8 cellular contexts compared by ENCODE assay signal in the genomic region with DNA sequence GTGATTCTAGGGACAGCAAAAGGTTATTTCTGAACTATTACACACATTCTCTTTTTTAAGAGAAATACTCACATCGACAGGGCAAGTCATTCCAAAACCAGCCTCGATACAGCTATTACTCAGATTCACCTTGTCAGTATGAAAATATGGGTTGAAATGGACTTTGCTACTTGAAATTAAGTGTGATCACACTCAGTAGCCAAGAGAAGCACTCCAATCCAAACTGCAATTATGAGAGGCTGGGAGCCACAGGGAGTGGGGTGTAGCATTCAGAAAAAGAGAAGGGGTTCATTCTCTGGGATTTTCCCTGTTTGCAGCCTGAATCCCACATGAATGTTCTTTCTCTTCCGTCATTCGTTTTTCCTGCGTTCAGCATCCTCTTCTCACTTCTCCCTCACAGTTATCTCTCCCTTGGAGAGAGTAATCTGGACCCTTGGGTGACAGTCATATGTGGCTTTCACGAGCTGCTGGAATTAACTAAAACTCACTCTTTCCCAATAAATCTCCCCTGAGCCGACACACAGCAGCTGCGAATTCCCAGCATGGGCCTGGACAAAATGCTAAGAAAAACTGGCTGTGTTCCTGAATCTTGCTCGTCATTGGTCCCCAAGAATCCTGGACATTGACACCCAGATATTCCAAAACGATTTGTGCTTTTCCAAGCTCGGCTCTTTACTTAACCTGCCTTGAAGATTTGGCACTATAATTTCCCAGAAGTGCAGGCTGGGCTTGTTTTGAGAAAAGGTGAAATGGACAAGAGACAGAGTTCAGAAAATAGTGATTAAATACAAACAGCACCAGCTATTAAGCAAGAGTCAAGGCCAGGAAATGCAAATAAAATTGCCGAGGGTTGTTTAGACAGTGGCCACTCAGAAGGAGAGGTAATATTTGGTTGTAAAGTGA.
DNase-seq lines count a peak whose midpoint lies in the region; ATAC-seq and TF ChIP-seq lines count a peak whose summit lies in the region.

No MANE protein-coding gene starts in this region.

- H3K36me3 ChIP-seq in gastrocnemius medialis (no peaks in the 10 kb centered on the region), H7 (replicated peaks; ENCODE audit: control insufficient read depth, insufficient read depth, low read length) (no peaks in the 10 kb centered on the region)

- DNase-seq in LHCN-M2 (ENCODE audit: low read depth), result peak; percentile 83
- peak in 1 of 10 donors; percentile 41 for DNase-seq in dorsolateral prefrontal cortex
- peak in 1 of 2 donors; percentile 34 for DNase-seq in gastrocnemius medialis
- DNase-seq in LoVo (ENCODE audit: low spot score), result no peak
- DNase-seq in H7, result no peak

- no peak for TF ChIP-seq POLR2A in gastrocnemius medialis (IDR thresholded peaks at IDR 0.05)

- H3K4me1 ChIP-seq in gastrocnemius medialis, result peaks cover 46 to 48% of the 10 kb centered on the region in 2 donors

- peak overlapping the region in 55 of 59 donors; percentile 2 to 91 (median 78) for H3K27ac ChIP-seq in dorsolateral prefrontal cortex
- peak overlapping the region; percentile 51 to 74 (median 70) for H3K27ac ChIP-seq in gastrocnemius medialis

- TF ChIP-seq CTCF in dorsolateral prefrontal cortex (IDR thresholded peaks at IDR 0.05 in 54 of 56, conservative IDR thresholded peaks at IDR 0.05 in 2 of 56; ENCODE audit: low read depth in 1 of 56, partially characterized antibody in 56 of 56), result no peak
- no peak for TF ChIP-seq CTCF in gastrocnemius medialis (IDR thresholded peaks at IDR 0.05 in 4 of 5, conservative IDR thresholded peaks at IDR 0.05 in 1 of 5)

- H3K27me3 ChIP-seq in dorsolateral prefrontal cortex (no peaks in the 10 kb centered on the region), gastrocnemius medialis (no peaks in the 10 kb centered on the region), H7 (ENCODE audit: control insufficient read depth, insufficient read depth, low read length) (no peaks in the 10 kb centered on the region)

- in situ Hi-C loops in gastrocnemius medialis (cut with MboI; ENCODE audit: low sequenced_read_pairs in 4 of 4), result no loop called here

- intact Hi-C loops in dorsolateral prefrontal cortex (cut with DNase I), result no loop called here
- intact Hi-C loops in gastrocnemius medialis (cut with DNase I; ENCODE audit: low total_unique reads), result loop anchor here (5.0 to 10.0 kb wide), 2 partner anchors 36 to 258 kb away; no protein-coding TSS in a partner anchor

- H3K4me3 ChIP-seq in dorsolateral prefrontal cortex (peak overlapping the region in 11 of 59 donors; percentile 3 to 34 (median 21)), gastrocnemius medialis (peak overlapping the region in 1 of 4 donors; percentile 26), H7 (ENCODE audit: insufficient read depth, low read depth, low read length) (no peak overlapping the region)

- no peaks in the 10 kb centered on the region for H3K9me3 ChIP-seq in gastrocnemius medialis

- ATAC-seq in GM18502 (IDR thresholded peaks at IDR 0.05; ENCODE audit: poor library complexity, unreplicated experiment), result peak; percentile 62
- ATAC-seq in GM21515 (IDR thresholded peaks at IDR 0.05; ENCODE audit: unreplicated experiment), result peak; percentile 55
- peak; percentile 41 to 63 for ATAC-seq in gastrocnemius medialis
- no peak for ATAC-seq in SK-N-SH treated with all-trans-retinoic acid at 6 μM for 48 hours

TF ChIP-seq in SK-N-SH treated with all-trans-retinoic acid at 6 μM for 48 hours, 23 proteins besides CTCF, POLR2A, EP300 and RAD21:
- no peak for TF ChIP-seq GLIS3 (CRISPR knock-in tag; IDR thresholded peaks at IDR 0.05)
- TF ChIP-seq ZNF565 (CRISPR knock-in tag; conservative IDR thresholded peaks at IDR 0.05; ENCODE audit: low read depth), result no peak
- TF ChIP-seq SNAI2 (CRISPR knock-in tag; IDR thresholded peaks at IDR 0.05), result no peak
